Comparison of ENCODE assay signal across 22 cellular contexts in genomic region chr12:125889742-125890141, GRCh38.
A peak's percentile ranks its signal among the peaks of the same experiment; 100 is the strongest.
DNase-seq lines count a peak whose midpoint lies in the region; ATAC-seq and TF ChIP-seq lines count a peak whose summit lies in the region.
"Had no signal": no experiment of that assay in that cellular context is flagged by ENCODE, and none has a peak within 500 bp of the region (broad histone marks: within the 10 kb centered on the region; RNA-seq: fewer than 3 reads in every experiment).

No MANE protein-coding gene starts in this region.

- no peaks in the 10 kb centered on the region for H3K27me3 ChIP-seq in gastroesophageal sphincter

- TF ChIP-seq EP300 in gastroesophageal sphincter (IDR thresholded peaks at IDR 0.05), result no peak

- peak overlapping the region; percentile 23 to 73 (median 56) for H3K27ac ChIP-seq in gastroesophageal sphincter
- H3K27ac ChIP-seq: VCaP had no signal

- no peaks in the 10 kb centered on the region for H3K27me3 Mint-ChIP-seq in activated CD8-positive, alpha-beta T cell treated with anti-CD3 and anti-CD28 coated beads for 36 hours
- H3K27me3 Mint-ChIP-seq: CD4-positive, CD25-positive, alpha-beta regulatory T cell; naive B cell; progenitor cell of endocrine pancreas had no signal

- 61 to 72% methylated on average over 5 to 6 of the region's 6 CpGs for WGBS in gastroesophageal sphincter (ENCODE audit: low coverage in 1 of 2), 2 donors

- no peak overlapping the region for H3K4me3 Mint-ChIP-seq in activated CD8-positive, alpha-beta T cell treated with anti-CD3 and anti-CD28 coated beads for 36 hours
- H3K4me3 Mint-ChIP-seq: CD4-positive, CD25-positive, alpha-beta regulatory T cell; GM23338; naive B cell had no signal

- no peaks in the 10 kb centered on the region for H3K36me3 ChIP-seq in gastroesophageal sphincter

- peaks cover 0 to 27% (median 0%) of the 10 kb centered on the region in 3 donors for H3K4me1 ChIP-seq in gastroesophageal sphincter

- TF ChIP-seq CTCF in gastroesophageal sphincter (IDR thresholded peaks at IDR 0.05), result no peak
- TF ChIP-seq CTCF in activated CD8-positive, alpha-beta T cell treated with anti-CD3 and anti-CD28 coated beads for 36 hours (IDR thresholded peaks at IDR 0.05), result no peak

- intact Hi-C loops in activated CD8-positive, alpha-beta T cell treated with anti-CD3 and anti-CD28 coated beads for 36 hours (cut with micrococcal nuclease), result no loop called here

- H3K4me3 ChIP-seq in gastroesophageal sphincter, result no peak overlapping the region
- H3K4me3 ChIP-seq: GM23338, smooth muscle cell had no signal

- TF ChIP-seq POLR2A in gastroesophageal sphincter (IDR thresholded peaks at IDR 0.05), result no peak

- H3K4me1 Mint-ChIP-seq in activated CD8-positive, alpha-beta T cell treated with anti-CD3 and anti-CD28 coated beads for 36 hours (ENCODE audit: low read depth), result no peaks in the 10 kb centered on the region
- H3K4me1 Mint-ChIP-seq: CD4-positive, CD25-positive, alpha-beta regulatory T cell; GM23338; naive B cell had no signal

- no peak overlapping the region for H3K27ac Mint-ChIP-seq in activated CD8-positive, alpha-beta T cell treated with anti-CD3 and anti-CD28 coated beads for 36 hours
- H3K27ac Mint-ChIP-seq: CD4-positive, CD25-positive, alpha-beta regulatory T cell; GM23338; naive B cell; progenitor cell of endocrine pancreas had no signal

- CTCF ChIA-PET in activated CD8-positive, alpha-beta T cell treated with anti-CD3 and anti-CD28 coated beads for 36 hours (lab: Charles Lee), result no interaction called here

- H3K9me3 Mint-ChIP-seq in activated CD8-positive, alpha-beta T cell treated with anti-CD3 and anti-CD28 coated beads for 36 hours, result peaks cover 3% of the 10 kb centered on the region

- no peaks in the 10 kb centered on the region for H3K9me3 ChIP-seq in gastroesophageal sphincter
- H3K9me3 ChIP-seq: SK-N-SH had no signal

- POLR2A ChIA-PET in activated CD8-positive, alpha-beta T cell treated with anti-CD3 and anti-CD28 coated beads for 36 hours (lab: Charles Lee), result no interaction called here

- ATAC-seq in gastroesophageal sphincter (no peak), HG02610 (IDR thresholded peaks at IDR 0.05; ENCODE audit: unreplicated experiment) (no peak)
- ATAC-seq in activated CD8-positive, alpha-beta T cell treated with anti-CD3 and anti-CD28 coated beads for 36 hours, result no peak
- ATAC-seq: GM23338; stimulated activated naive CD8-positive, alpha-beta T cell treated with anti-CD3 and anti-CD28 coated beads, Interleukin-15, Interleukin-2, amounts not matched to agents 100 U/mL and 50 U/mL, for 24 hours had no signal

- DNase-seq in DMS 273 treated with DMSO at 0.1 percent for 48 hours (lab: John Stamatoyannopoulos, UW) (peak; percentile 6), anterior cingulate cortex (lab: John Stamatoyannopoulos, UW) (peak in 37 of 58 donors; percentile 1 to 64 (median 13)), occipital lobe (lab: John Stamatoyannopoulos, UW) (peak; percentile 39), ureter (ENCODE audit: low spot score) (no peak)
- no peak for DNase-seq in effector CD8-positive, alpha-beta T cell (lab: John Stamatoyannopoulos, UW)
- no peak for DNase-seq in activated CD8-positive, alpha-beta T cell treated with anti-CD3 and anti-CD28 coated beads for 36 hours
- DNase-seq: activated CD8-positive, alpha-beta memory T cell treated with anti-CD3 and anti-CD28 coated beads, Interleukin-2, amount 50 U/mL, for 48 hours; activated effector memory CD4-positive, alpha-beta T cell treated with Interleukin-2 at 50 U/mL for 16 hours; CD4-positive, CD25-positive, alpha-beta regulatory T cell; islet precursor cell; mammary epithelial cell; naive B cell; NCI-H1694 treated with DMSO at 0.1 percent for 48 hours; SK-N-SH; stimulated activated CD4-positive, alpha-beta T cell treated with anti-CD3 and anti-CD28 coated beads, Interleukin-2, amount 100 ng/mL, for 48 hours; stimulated activated naive CD8-positive, alpha-beta T cell treated with anti-CD3 and anti-CD28 coated beads, Interleukin-15, Interleukin-2, amounts not matched to agents 100 U/mL and 50 U/mL, for 24 hours had no signal

- H3K36me3 Mint-ChIP-seq in activated CD8-positive, alpha-beta T cell treated with anti-CD3 and anti-CD28 coated beads for 36 hours (ENCODE audit: low read depth), result no peaks in the 10 kb centered on the region
- H3K36me3 Mint-ChIP-seq: CD4-positive, CD25-positive, alpha-beta regulatory T cell; naive B cell had no signal

Comparison
In these comparisons a context has a peak if more than half of its experiments do, and no peak if none do; other contexts are left out.
1. DNase-seq: peak in DMS 273 treated with DMSO at 0.1 percent for 48 hours (single experiment), anterior cingulate cortex (37 of 58) and occipital lobe (single experiment); none in effector CD8-positive, alpha-beta T cell (single experiment), ureter (single experiment) and activated CD8-positive, alpha-beta T cell treated with anti-CD3 and anti-CD28 coated beads for 36 hours (single experiment).